1 cellular context compared by ENCODE assay signal in the genomic region with DNA sequence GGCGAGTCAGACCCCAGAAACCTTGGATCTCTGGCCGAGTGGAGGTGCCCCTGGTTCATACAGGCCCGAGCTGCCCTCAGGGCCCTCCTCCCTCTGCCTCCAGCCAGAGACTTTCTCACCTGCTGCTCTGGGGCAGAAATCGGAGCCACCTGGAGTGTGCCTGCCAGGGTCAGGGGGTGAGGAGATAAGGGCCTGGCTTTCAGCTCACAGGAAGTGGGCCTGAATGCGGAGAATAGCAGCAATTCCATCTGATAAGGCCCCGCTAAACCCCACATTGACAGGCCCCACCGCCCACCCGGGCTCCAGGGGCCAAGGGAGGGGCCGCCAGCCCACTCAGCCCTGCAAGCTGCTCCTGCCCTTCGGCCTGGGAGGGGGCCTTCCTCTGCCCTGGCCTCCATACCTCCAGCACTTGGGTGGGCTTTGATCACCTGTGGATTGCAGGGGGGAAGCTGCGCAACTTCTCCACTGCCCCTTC.
TF ChIP-seq lines count a peak whose summit lies in the region.

No MANE protein-coding gene starts in this region.

TF ChIP-seq in HepG2, 621 proteins besides CTCF, POLR2A, EP300 and RAD21 (continued from another document):
- TF ChIP-seq, protein P1, sequence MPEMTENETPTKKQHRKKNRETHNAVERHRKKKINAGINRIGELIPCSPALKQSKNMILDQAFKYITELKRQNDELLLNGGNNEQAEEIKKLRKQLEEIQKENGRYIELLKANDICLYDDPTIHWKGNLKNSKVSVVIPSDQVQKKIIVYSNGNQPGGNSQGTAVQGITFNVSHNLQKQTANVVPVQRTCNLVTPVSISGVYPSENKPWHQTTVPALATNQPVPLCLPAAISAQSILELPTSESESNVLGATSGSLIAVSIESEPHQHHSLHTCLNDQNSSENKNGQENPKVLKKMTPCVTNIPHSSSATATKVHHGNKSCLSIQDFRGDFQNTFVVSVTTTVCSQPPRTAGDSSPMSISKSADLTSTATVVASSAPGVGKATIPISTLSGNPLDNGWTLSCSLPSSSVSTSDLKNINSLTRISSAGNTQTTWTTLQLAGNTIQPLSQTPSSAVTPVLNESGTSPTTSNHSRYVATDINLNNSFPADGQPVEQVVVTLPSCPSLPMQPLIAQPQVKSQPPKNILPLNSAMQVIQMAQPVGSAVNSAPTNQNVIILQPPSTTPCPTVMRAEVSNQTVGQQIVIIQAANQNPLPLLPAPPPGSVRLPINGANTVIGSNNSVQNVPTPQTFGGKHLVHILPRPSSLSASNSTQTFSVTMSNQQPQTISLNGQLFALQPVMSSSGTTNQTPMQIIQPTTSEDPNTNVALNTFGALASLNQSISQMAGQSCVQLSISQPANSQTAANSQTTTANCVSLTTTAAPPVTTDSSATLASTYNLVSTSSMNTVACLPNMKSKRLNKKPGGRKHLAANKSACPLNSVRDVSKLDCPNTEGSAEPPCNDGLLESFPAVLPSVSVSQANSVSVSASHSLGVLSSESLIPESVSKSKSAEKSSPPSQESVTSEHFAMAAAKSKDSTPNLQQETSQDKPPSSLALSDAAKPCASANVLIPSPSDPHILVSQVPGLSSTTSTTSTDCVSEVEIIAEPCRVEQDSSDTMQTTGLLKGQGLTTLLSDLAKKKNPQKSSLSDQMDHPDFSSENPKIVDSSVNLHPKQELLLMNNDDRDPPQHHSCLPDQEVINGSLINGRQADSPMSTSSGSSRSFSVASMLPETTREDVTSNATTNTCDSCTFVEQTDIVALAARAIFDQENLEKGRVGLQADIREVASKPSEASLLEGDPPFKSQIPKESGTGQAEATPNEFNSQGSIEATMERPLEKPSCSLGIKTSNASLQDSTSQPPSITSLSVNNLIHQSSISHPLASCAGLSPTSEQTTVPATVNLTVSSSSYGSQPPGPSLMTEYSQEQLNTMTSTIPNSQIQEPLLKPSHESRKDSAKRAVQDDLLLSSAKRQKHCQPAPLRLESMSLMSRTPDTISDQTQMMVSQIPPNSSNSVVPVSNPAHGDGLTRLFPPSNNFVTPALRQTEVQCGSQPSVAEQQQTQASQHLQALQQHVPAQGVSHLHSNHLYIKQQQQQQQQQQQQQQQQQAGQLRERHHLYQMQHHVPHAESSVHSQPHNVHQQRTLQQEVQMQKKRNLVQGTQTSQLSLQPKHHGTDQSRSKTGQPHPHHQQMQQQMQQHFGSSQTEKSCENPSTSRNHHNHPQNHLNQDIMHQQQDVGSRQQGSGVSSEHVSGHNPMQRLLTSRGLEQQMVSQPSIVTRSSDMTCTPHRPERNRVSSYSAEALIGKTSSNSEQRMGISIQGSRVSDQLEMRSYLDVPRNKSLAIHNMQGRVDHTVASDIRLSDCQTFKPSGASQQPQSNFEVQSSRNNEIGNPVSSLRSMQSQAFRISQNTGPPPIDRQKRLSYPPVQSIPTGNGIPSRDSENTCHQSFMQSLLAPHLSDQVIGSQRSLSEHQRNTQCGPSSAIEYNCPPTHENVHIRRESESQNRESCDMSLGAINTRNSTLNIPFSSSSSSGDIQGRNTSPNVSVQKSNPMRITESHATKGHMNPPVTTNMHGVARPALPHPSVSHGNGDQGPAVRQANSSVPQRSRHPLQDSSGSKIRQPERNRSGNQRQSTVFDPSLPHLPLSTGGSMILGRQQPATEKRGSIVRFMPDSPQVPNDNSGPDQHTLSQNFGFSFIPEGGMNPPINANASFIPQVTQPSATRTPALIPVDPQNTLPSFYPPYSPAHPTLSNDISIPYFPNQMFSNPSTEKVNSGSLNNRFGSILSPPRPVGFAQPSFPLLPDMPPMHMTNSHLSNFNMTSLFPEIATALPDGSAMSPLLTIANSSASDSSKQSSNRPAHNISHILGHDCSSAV (CRISPR knock-in tag; IDR thresholded peaks at IDR 0.05; ENCODE audit: borderline replicate concordance), result no peak
- TF ChIP-seq ZFX (CRISPR knock-in tag; IDR thresholded peaks at IDR 0.05; ENCODE audit: low read depth) (peak; percentile 82), FOSL2 (CRISPR knock-in tag; IDR thresholded peaks at IDR 0.05) (0 out of 2 replicates have a peak, but pooled peaks have one; percentile 8), ZNF644 (CRISPR knock-in tag; IDR thresholded peaks at IDR 0.05; ENCODE audit: low read depth) (no peak), ZNF737 (CRISPR knock-in tag; IDR thresholded peaks at IDR 0.05; ENCODE audit: borderline replicate concordance) (no peak), HOXA5 (CRISPR knock-in tag; IDR thresholded peaks at IDR 0.05) (no peak), ZNF816 (CRISPR knock-in tag; IDR thresholded peaks at IDR 0.05; ENCODE audit: borderline replicate concordance) (peak; percentile 43; the same call in 1 of the 2 replicates), SOX5 (CRISPR knock-in tag; IDR thresholded peaks at IDR 0.05; ENCODE audit: borderline replicate concordance) (0 out of 2 replicates have a peak, but pooled peaks have one; percentile 21), PHB2 (IDR thresholded peaks at IDR 0.05; ENCODE audit: partially characterized antibody) (no peak), ETV5 (CRISPR knock-in tag; IDR thresholded peaks at IDR 0.05; ENCODE audit: borderline replicate concordance) (peak; percentile 63), ZNF567 (CRISPR knock-in tag; IDR thresholded peaks at IDR 0.05; ENCODE audit: borderline replicate concordance) (0 out of 2 replicates have a peak, but pooled peaks have one; percentile 21), HNF4A (CRISPR knock-in tag; IDR thresholded peaks at IDR 0.05) (0 out of 2 replicates have a peak, but pooled peaks have one; percentile 4), ZFP1 (CRISPR knock-in tag; IDR thresholded peaks at IDR 0.05) (no peak), NFKB2 (CRISPR knock-in tag; IDR thresholded peaks at IDR 0.05; ENCODE audit: borderline replicate concordance) (peak; percentile 28; the same call in 1 of the 2 replicates), MAFF (IDR thresholded peaks at IDR 0.05; ENCODE audit: low read depth, low read length) (no peak), KLF9 (CRISPR knock-in tag; IDR thresholded peaks at IDR 0.05; ENCODE audit: low read depth) (no peak), TSC22D2 (CRISPR knock-in tag; IDR thresholded peaks at IDR 0.05; ENCODE audit: borderline replicate concordance) (0 out of 2 replicates have a peak, but pooled peaks have one; percentile 23), GATA4 (IDR thresholded peaks at IDR 0.05; ENCODE audit: borderline replicate concordance, low read depth) (peak; percentile 62; the same call in 1 of the 2 replicates)
- TF ChIP-seq, protein P2, sequence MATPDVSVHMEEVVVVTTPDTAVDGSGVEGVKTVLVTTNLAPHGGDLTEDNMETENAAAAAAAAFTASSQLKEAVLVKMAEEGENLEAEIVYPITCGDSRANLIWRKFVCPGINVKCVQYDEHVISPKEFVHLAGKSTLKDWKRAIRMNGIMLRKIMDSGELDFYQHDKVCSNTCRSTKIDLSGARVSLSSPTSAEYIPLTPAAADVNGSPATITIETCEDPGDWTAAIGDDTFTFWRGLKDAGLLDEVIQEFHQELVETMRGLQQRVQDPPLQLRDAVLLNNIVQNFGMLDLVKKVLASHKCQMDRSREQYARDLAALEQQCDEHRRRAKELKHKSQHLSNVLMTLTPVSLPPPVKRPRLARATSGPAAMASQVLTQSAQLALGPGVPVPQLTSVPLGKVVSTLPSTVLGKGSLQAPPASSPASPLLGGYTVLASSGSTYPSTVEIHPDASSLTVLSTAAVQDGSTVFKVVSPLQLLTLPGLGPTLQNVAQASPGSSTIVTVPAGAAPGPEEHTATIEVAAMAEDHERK (CRISPR knock-in tag; IDR thresholded peaks at IDR 0.05; ENCODE audit: low read depth), result no peak
- TF ChIP-seq, protein P3, sequence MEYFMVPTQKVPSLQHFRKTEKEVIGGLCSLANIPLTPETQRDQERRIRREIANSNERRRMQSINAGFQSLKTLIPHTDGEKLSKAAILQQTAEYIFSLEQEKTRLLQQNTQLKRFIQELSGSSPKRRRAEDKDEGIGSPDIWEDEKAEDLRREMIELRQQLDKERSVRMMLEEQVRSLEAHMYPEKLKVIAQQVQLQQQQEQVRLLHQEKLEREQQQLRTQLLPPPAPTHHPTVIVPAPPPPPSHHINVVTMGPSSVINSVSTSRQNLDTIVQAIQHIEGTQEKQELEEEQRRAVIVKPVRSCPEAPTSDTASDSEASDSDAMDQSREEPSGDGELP (IDR thresholded peaks at IDR 0.05; ENCODE audit: borderline replicate concordance, low read depth), result peak; percentile 14; the same call in 1 of the 2 replicates
- TF ChIP-seq, protein P4, sequence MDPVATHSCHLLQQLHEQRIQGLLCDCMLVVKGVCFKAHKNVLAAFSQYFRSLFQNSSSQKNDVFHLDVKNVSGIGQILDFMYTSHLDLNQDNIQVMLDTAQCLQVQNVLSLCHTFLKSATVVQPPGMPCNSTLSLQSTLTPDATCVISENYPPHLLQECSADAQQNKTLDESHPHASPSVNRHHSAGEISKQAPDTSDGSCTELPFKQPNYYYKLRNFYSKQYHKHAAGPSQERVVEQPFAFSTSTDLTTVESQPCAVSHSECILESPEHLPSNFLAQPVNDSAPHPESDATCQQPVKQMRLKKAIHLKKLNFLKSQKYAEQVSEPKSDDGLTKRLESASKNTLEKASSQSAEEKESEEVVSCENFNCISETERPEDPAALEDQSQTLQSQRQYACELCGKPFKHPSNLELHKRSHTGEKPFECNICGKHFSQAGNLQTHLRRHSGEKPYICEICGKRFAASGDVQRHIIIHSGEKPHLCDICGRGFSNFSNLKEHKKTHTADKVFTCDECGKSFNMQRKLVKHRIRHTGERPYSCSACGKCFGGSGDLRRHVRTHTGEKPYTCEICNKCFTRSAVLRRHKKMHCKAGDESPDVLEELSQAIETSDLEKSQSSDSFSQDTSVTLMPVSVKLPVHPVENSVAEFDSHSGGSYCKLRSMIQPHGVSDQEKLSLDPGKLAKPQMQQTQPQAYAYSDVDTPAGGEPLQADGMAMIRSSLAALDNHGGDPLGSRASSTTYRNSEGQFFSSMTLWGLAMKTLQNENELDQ (CRISPR knock-in tag; IDR thresholded peaks at IDR 0.05; ENCODE audit: borderline replicate concordance), result no peak
- TF ChIP-seq, protein P5, sequence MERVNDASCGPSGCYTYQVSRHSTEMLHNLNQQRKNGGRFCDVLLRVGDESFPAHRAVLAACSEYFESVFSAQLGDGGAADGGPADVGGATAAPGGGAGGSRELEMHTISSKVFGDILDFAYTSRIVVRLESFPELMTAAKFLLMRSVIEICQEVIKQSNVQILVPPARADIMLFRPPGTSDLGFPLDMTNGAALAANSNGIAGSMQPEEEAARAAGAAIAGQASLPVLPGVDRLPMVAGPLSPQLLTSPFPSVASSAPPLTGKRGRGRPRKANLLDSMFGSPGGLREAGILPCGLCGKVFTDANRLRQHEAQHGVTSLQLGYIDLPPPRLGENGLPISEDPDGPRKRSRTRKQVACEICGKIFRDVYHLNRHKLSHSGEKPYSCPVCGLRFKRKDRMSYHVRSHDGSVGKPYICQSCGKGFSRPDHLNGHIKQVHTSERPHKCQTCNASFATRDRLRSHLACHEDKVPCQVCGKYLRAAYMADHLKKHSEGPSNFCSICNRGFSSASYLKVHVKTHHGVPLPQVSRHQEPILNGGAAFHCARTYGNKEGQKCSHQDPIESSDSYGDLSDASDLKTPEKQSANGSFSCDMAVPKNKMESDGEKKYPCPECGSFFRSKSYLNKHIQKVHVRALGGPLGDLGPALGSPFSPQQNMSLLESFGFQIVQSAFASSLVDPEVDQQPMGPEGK (CRISPR knock-in tag; IDR thresholded peaks at IDR 0.05), result peak; percentile 60
- TF ChIP-seq, protein P6, sequence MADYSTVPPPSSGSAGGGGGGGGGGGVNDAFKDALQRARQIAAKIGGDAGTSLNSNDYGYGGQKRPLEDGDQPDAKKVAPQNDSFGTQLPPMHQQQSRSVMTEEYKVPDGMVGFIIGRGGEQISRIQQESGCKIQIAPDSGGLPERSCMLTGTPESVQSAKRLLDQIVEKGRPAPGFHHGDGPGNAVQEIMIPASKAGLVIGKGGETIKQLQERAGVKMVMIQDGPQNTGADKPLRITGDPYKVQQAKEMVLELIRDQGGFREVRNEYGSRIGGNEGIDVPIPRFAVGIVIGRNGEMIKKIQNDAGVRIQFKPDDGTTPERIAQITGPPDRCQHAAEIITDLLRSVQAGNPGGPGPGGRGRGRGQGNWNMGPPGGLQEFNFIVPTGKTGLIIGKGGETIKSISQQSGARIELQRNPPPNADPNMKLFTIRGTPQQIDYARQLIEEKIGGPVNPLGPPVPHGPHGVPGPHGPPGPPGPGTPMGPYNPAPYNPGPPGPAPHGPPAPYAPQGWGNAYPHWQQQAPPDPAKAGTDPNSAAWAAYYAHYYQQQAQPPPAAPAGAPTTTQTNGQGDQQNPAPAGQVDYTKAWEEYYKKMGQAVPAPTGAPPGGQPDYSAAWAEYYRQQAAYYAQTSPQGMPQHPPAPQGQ (CRISPR knock-in tag; IDR thresholded peaks at IDR 0.05; ENCODE audit: borderline replicate concordance), result no peak
- TF ChIP-seq, protein P7, sequence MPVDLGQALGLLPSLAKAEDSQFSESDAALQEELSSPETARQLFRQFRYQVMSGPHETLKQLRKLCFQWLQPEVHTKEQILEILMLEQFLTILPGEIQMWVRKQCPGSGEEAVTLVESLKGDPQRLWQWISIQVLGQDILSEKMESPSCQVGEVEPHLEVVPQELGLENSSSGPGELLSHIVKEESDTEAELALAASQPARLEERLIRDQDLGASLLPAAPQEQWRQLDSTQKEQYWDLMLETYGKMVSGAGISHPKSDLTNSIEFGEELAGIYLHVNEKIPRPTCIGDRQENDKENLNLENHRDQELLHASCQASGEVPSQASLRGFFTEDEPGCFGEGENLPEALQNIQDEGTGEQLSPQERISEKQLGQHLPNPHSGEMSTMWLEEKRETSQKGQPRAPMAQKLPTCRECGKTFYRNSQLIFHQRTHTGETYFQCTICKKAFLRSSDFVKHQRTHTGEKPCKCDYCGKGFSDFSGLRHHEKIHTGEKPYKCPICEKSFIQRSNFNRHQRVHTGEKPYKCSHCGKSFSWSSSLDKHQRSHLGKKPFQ (CRISPR knock-in tag; IDR thresholded peaks at IDR 0.05; ENCODE audit: insufficient replicate concordance), result peak; percentile 30
